17 cellular contexts compared by ENCODE assay signal in the genomic region with DNA sequence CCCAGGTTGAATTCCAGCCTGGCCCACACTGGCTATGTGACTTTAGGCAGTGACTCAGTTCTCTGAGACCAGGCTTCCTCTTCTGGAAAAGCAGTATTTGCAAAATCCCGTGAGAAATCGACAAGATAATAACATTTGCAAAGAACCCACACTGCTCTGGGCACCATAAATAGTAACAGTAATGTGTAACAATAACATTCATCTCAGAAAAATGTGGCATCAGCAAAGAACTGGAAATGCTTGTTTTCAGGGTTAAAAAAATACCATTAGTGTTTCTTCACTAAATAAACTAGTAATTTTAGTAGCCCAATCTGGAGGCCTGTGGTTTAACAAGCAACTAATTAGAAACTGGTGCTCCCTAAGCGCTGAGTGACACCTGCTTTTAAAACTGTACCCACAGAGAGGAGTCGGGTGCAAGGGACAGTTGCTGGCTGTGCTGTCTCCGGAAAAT.
DNase-seq lines count a peak whose midpoint lies in the region; ATAC-seq and TF ChIP-seq lines count a peak whose summit lies in the region.
"Had no signal": no experiment of that assay in that cellular context is flagged by ENCODE, and none has a peak within 500 bp of the region (broad histone marks: within the 10 kb centered on the region; RNA-seq: fewer than 3 reads in every experiment).

No MANE protein-coding gene starts in this region.

- H3K27ac ChIP-seq in Karpas-422 (ENCODE audit: low read length) (peak overlapping the region; percentile 100), dorsolateral prefrontal cortex (no peak overlapping the region)
- H3K27ac ChIP-seq: parathyroid adenoma had no signal

- no peaks in the 10 kb centered on the region for H3K79me2 ChIP-seq in Karpas-422 (ENCODE audit: low read length)
- H3K79me2 ChIP-seq: parathyroid adenoma had no signal

- intact Hi-C loops in dorsolateral prefrontal cortex (cut with DNase I), result no loop called here

- H3K4me3 ChIP-seq in AG10803 (ENCODE audit: low read length), result no peak overlapping the region
- H3K4me3 ChIP-seq in Karpas-422 (ENCODE audit: low read length), result peak overlapping the region; percentile 53
- no peak overlapping the region for H3K4me3 ChIP-seq in dorsolateral prefrontal cortex

- H3K36me3 ChIP-seq in Karpas-422 (ENCODE audit: insufficient read depth, low read length), result no peaks in the 10 kb centered on the region
- H3K36me3 ChIP-seq: BE2C had no signal

- ATAC-seq in GM19463 (IDR thresholded peaks at IDR 0.05; ENCODE audit: unreplicated experiment), result no peak

- no peaks in the 10 kb centered on the region for H3K9me2 ChIP-seq in Karpas-422 (replicated peaks; ENCODE audit: insufficient read depth, low read length)

- H2AFZ ChIP-seq in Karpas-422 (ENCODE audit: low read length), result no peak overlapping the region
- H2AFZ ChIP-seq: parathyroid adenoma had no signal

- no peak for TF ChIP-seq CTCF in AG10803 (conservative IDR thresholded peaks at IDR 0.05; ENCODE audit: low read length)
- TF ChIP-seq CTCF in dorsolateral prefrontal cortex (IDR thresholded peaks at IDR 0.05 in 54 of 56, conservative IDR thresholded peaks at IDR 0.05 in 2 of 56; ENCODE audit: low read depth in 1 of 56, partially characterized antibody in 56 of 56), result no peak

- H3K4me2 ChIP-seq in Karpas-422 (ENCODE audit: low read depth, low read length, poor library complexity, severe bottlenecking), result peak overlapping the region; percentile 61

- DNase-seq in AG10803 (ENCODE audit: low read depth) (peak; percentile 89), Karpas-422 (peak; percentile 75), astrocyte of the hippocampus (ENCODE audit: low read depth, low spot score) (peak; percentile 48), hepatic stellate cell (ENCODE audit: low spot score) (peak; percentile 57), dorsolateral prefrontal cortex (no peak)
- no peak for DNase-seq in activated naive CD4-positive, alpha-beta T cell (lab: John Stamatoyannopoulos, UW)
- no peak for DNase-seq in stimulated activated CD4-positive, alpha-beta T cell treated with anti-CD3 and anti-CD28 coated beads, Interleukin-4, amount 100 ng/mL, for 4 hours
- DNase-seq: activated T-cell treated with anti-CD3 and anti-CD28 coated beads for 4 hours; aorta; BE2C; mesendoderm; NCI-H1092; NCI-H524; stimulated activated CD4-positive, alpha-beta T cell treated with anti-CD3 and anti-CD28 coated beads, Interleukin-1b, Interleukin-23, amount 100 ng/mL, for 48 hours; stimulated activated naive CD4-positive, alpha-beta T cell had no signal

- no peaks in the 10 kb centered on the region for H4K20me1 ChIP-seq in Karpas-422 (ENCODE audit: insufficient read depth, low read depth, low read length)

- no peaks in the 10 kb centered on the region for H3K27me3 ChIP-seq in Karpas-422 (ENCODE audit: low read length)
- no peaks in the 10 kb centered on the region for H3K27me3 ChIP-seq in dorsolateral prefrontal cortex
- H3K27me3 ChIP-seq: BE2C had no signal

- peak overlapping the region; percentile 71 for H3K9ac ChIP-seq in Karpas-422 (ENCODE audit: low read length)
- H3K9ac ChIP-seq: parathyroid adenoma had no signal

- peaks cover 83% of the 10 kb centered on the region for H3K4me1 ChIP-seq in Karpas-422 (ENCODE audit: low read length)
- H3K4me1 ChIP-seq: BE2C had no signal

- no peaks in the 10 kb centered on the region for H3K9me3 ChIP-seq in Karpas-422 (ENCODE audit: low read length)
- H3K9me3 ChIP-seq: BE2C had no signal

Comparison
In these comparisons a context has a peak if more than half of its experiments do, and no peak if none do; other contexts are left out.
1. DNase-seq: peak in AG10803 (single experiment), Karpas-422 (single experiment), astrocyte of the hippocampus (single experiment) and hepatic stellate cell (single experiment); none in activated naive CD4-positive, alpha-beta T cell (0 of 4), stimulated activated CD4-positive, alpha-beta T cell treated with anti-CD3 and anti-CD28 coated beads, Interleukin-4, amount 100 ng/mL, for 4 hours (0 of 2) and dorsolateral prefrontal cortex (0 of 10).